ENCODE assay signal across 4 cellular contexts in the genomic region with DNA sequence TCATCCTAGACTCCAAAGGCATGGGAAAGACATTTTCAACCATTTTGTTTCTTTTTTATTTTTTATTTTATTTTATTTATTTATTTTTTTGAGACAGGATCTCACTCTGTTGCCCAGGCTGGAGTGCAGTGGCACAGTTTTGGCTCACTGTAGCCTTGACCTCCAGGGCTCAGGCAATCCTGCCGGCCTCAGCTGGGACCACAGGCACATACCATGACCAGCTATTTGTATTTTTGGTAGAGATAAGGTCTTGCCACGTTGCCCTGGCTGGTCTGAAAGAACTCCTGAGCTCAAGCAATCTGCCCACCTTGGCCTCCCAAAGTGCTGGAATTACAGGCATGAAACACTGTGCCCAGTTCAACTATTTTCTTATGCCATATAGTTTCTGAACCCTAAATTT. TPM values are rescaled to one million over a fixed set of nuclear protein-coding genes. Genes with fewer than 3 reads are reported as not detected.
DNase-seq lines count a peak whose midpoint lies in the region; ATAC-seq, FAIRE-seq and TF ChIP-seq lines count a peak whose summit lies in the region.
"Not testable (repeated sequence)": the region's sequence is repeated elsewhere in the genome, so short reads cannot be mapped to it uniquely, and the experiment has no call there.

No MANE protein-coding gene starts in this region.

- not testable (repeated sequence) for TF ChIP-seq RAD21 in GM12878 (IDR thresholded peaks at IDR 0.05; ENCODE audit: insufficient read depth, low read depth, low read length); HepG2 (CRISPR knock-in tag; IDR thresholded peaks at IDR 0.05)

- not testable (repeated sequence) for H2AFZ ChIP-seq in GM12878 (ENCODE audit: control insufficient read depth, low read depth, low read length); HepG2 (ENCODE audit: low read length)

- H3K79me2 ChIP-seq in GM12878 (ENCODE audit: control insufficient read depth, insufficient read depth, low read length); HepG2 (ENCODE audit: insufficient read depth, low read length): not testable (repeated sequence)

- in situ Hi-C loops in GM12878 (cut with MboI); HepG2 (cut with HindIII; ENCODE audit: extremely low pct_ligation_motif_present, low pct_unique_long_range_greater_than_20kb): not testable (repeated sequence)

- CTCF ChIA-PET in HEK293 (lab: Yijun Ruan, JAX); HepG2 (lab: Yijun Ruan, JAX; ENCODE audit: low intra/inter-chr PET ratio, low total read pairs): not testable (repeated sequence)
- CTCF ChIA-PET in GM12878 (lab: Yijun Ruan, JAX), result interaction anchor here (0.6 kb wide), 1 partner anchor 19 kb away, joined by 3 read pairs; no protein-coding TSS in a partner anchor

- TF ChIP-seq CTCF in HEK293 (tag by site-specific recombination; IDR thresholded peaks at IDR 0.05); GM12878 (IDR thresholded peaks at IDR 0.05 in 2 of 3, conservative IDR thresholded peaks at IDR 0.05 in 1 of 3; ENCODE audit: control insufficient read depth in 2 of 3, extremely low read depth in 1 of 3, insufficient read depth in 1 of 3, low read depth in 3 of 3, low read length in 3 of 3); HepG2 (CRISPR knock-in tag; IDR thresholded peaks at IDR 0.05): not testable (repeated sequence)
- TF ChIP-seq CTCF in left ventricle myocardium inferior (IDR thresholded peaks at IDR 0.05; ENCODE audit: borderline replicate concordance), result peak; percentile 7

- TF ChIP-seq EP300 in GM12878 (IDR thresholded peaks at IDR 0.05; ENCODE audit: borderline replicate concordance in 1 of 2, control insufficient read depth in 1 of 2, low read depth in 2 of 2, low read length in 2 of 2); HepG2 (IDR thresholded peaks at IDR 0.05; ENCODE audit: low read depth in 2 of 2, low read length in 2 of 2); HepG2 (CRISPR knock-in tag; IDR thresholded peaks at IDR 0.05; ENCODE audit: borderline replicate concordance): not testable (repeated sequence)

- RAD21 ChIA-PET in GM12878 (lab: Charles Lee; ENCODE audit: unreplicated experiment), result not testable (repeated sequence)

- H3K27ac ChIP-seq in HEK293 (ENCODE audit: extremely low read depth, low read depth, low read length); left ventricle myocardium inferior (replicated peaks); HepG2 (ENCODE audit: extremely low read length, insufficient read depth, low read length): not testable (repeated sequence)
- H3K27ac ChIP-seq in GM12878 (ENCODE audit: control insufficient read depth, insufficient read depth), result peak overlapping the region; percentile 33; the same call in 1 of the 2 replicates

- H3K4me3 ChIP-seq in HEK293 (ENCODE audit: low read depth, low read length); GM12878; left ventricle myocardium inferior; HepG2 (replicated peaks in 1 of 3; ENCODE audit: insufficient read depth in 1 of 3, low read depth in 2 of 3, low read length in 3 of 3): not testable (repeated sequence)

- SMC1A ChIA-PET in GM12878 (lab: Charles Lee; ENCODE audit: uncharacterized antibody, unreplicated experiment), result interaction anchor here (0.9 to 2.1 kb wide), 3 partner anchors 12 to 14 kb away, joined by 3 to 5 read pairs (median 4); no protein-coding TSS in a partner anchor

- POLR2A ChIA-PET in HEK293 (lab: Yijun Ruan, JAX); GM12878 (lab: Charles Lee); HepG2 (lab: Yijun Ruan, JAX): not testable (repeated sequence)

- ATAC-seq in GM12878, HepG2: not testable (repeated sequence)

- H3K9ac ChIP-seq in GM12878 (ENCODE audit: control insufficient read depth, insufficient read depth, low read length); HepG2 (ENCODE audit: insufficient read depth, low read depth, low read length): not testable (repeated sequence)

- 0 out of 2 replicates have a peak overlapping the region, but pooled peaks have one; percentile 22 for H3K4me2 ChIP-seq in GM12878 (ENCODE audit: control insufficient read depth, insufficient read depth)
- not testable (repeated sequence) for H3K4me2 ChIP-seq in HepG2 (ENCODE audit: low read depth, low read length)

- H3K4me1 ChIP-seq in HEK293 (ENCODE audit: control insufficient read depth, insufficient read depth, low read length); GM12878 (ENCODE audit: control insufficient read depth, insufficient read depth, low read length); left ventricle myocardium inferior: not testable (repeated sequence)
- peaks cover 13% of the 10 kb centered on the region for H3K4me1 ChIP-seq in HepG2 (ENCODE audit: insufficient read depth, low read length)

- not testable (repeated sequence) for H3K27me3 ChIP-seq in GM12878 (replicated peaks in 1 of 2; ENCODE audit: control insufficient read depth in 2 of 2, insufficient read depth in 2 of 2, low read length in 1 of 2); left ventricle myocardium inferior (ENCODE audit: low read depth); HepG2 (ENCODE audit: control insufficient read depth in 1 of 2, insufficient read depth in 2 of 2, low read length in 2 of 2)

- H3K9me3 ChIP-seq in HEK293 (ENCODE audit: control insufficient read depth, insufficient read depth, low read depth, low read length); GM12878 (replicated peaks; ENCODE audit: control insufficient read depth, insufficient read depth, low read length); left ventricle myocardium inferior (replicated peaks); HepG2 (ENCODE audit: low read length): not testable (repeated sequence)

- WGBS in GM12878 (ENCODE audit: insufficient coverage, insufficient replicate concordance, low lambda C conversion rate, missing lambda C conversion rate), result 71% methylated on average over 2 of the region's 2 CpGs
- 67% methylated on average over 2 of the region's 2 CpGs for WGBS in HepG2 (ENCODE audit: low lambda C conversion rate)

- intact Hi-C loops in GM12878 (cut with micrococcal nuclease; ENCODE audit: unreplicated experiment); left ventricle myocardium inferior (cut with micrococcal nuclease); HepG2 (cut with micrococcal nuclease; ENCODE audit: unreplicated experiment): not testable (repeated sequence)

- FAIRE-seq in GM12878 (lab: Jason Lieb, UNC); HepG2 (lab: Jason Lieb, UNC): not testable (repeated sequence)

- not testable (repeated sequence) for TF ChIP-seq POLR2A in GM12878 (IDR thresholded peaks at IDR 0.05; ENCODE audit: low read depth, low read length); HepG2 (IDR thresholded peaks at IDR 0.05; ENCODE audit: insufficient read depth in 1 of 2, low read depth in 2 of 2, low read length in 2 of 2)

- H3K36me3 ChIP-seq in HEK293 (ENCODE audit: control insufficient read depth in 2 of 2, insufficient read depth in 1 of 2, low read length in 2 of 2); GM12878 (ENCODE audit: control insufficient read depth in 2 of 2, insufficient read depth in 2 of 2, low read length in 1 of 2); HepG2 (replicated peaks in 1 of 2; ENCODE audit: control insufficient read depth in 1 of 2, insufficient read depth in 2 of 2, low read length in 2 of 2): not testable (repeated sequence)
- H3K36me3 ChIP-seq in left ventricle myocardium inferior, result peaks cover 27% of the 10 kb centered on the region

- DNase-seq in GM12878 (ENCODE audit: low read depth, low spot score); left ventricle myocardium inferior; HepG2 (ENCODE audit: low spot score): not testable (repeated sequence)

- not testable (repeated sequence) for H4K20me1 ChIP-seq in GM12878 (ENCODE audit: control insufficient read depth, insufficient read depth); HepG2 (ENCODE audit: insufficient read depth, low read length)

- BruUV-seq in GM12878 (replicated peaks; lab: Mats Ljungman, UMichigan); HepG2 (replicated peaks; lab: Mats Ljungman, UMichigan): not testable (repeated sequence)

RNA-seq across cellular contexts. Expression of a gene that starts 32.0 kb away (rescaled TPM):
- total RNA-seq in GM12878 (2013; cell fraction: nucleolus; rRNA removed), result 61.1 and 64.9 TPM in 2 replicates
- total RNA-seq in GM12878 (2014; rRNA removed) (13.0 and 13.8 TPM in 2 replicates), GM12878 (2014; rRNA removed; fragmentation: Illumina TruSeq; extraction: Trizol) (15.3 and 16.3 TPM in 2 replicates), GM12878 (2021) (11.6 and 12.8 TPM in 2 replicates), left ventricle myocardium inferior (51.1 TPM), HepG2 (2016; rRNA removed; fragmentation: Illumina TruSeq; extraction: Trizol) (7.8 and 10.1 TPM in 2 replicates)
- polyA plus RNA-seq in GM12878 (2011; ENCODE audit: low read depth), result 5.8 TPM
- polyA plus RNA-seq in GM12878 (2011; rRNA removed) (22.0 and 24.8 TPM in 2 replicates), GM12878 (2014; fragmentation: Illumina TruSeq; extraction: Trizol) (15.5 and 18.3 TPM in 2 replicates), GM12878 (2014; fragmentation: Nextera tagmentation; extraction: Ambion mirVana) (1 to 10 TPM; 3.4 to 5.4 TPM), GM12878 (2014; rRNA removed) (10.3 and 11.0 TPM in 2 replicates), GM12878 (2016; fragmentation: Nextera tagmentation; extraction: Ambion mirVana) (10 to 100 TPM; 12.5 to 12.9 TPM), HepG2 (2011; rRNA removed) (4.6 and 6.0 TPM in 2 replicates)
- 8.2 and 11.5 TPM in 2 replicates for polyA plus RNA-seq in GM12878 (2011; cell fraction: cytosol; rRNA removed)
- 16.0 and 18.2 TPM in 2 replicates for polyA plus RNA-seq in GM12878 (2011; cell fraction: nucleus; rRNA removed)
- polyA plus RNA-seq in GM12878 (2012), result 8.0 and 8.1 TPM in 2 replicates
- 11.4 and 19.3 TPM in 2 replicates for polyA minus RNA-seq in GM12878 (2011; rRNA and poly(A)+ RNA removed)
- 3.5 and 3.7 TPM in 2 replicates for polyA minus RNA-seq in GM12878 (2011; cell fraction: cytosol; rRNA and poly(A)+ RNA removed)
- polyA minus RNA-seq in GM12878 (2011; cell fraction: nucleus; rRNA and poly(A)+ RNA removed), result 5.3 and 11.2 TPM in 2 replicates
- total RNA-seq in HepG2 (2016; cell fraction: cytosol; rRNA removed; fragmentation: Illumina TruSeq; extraction: Trizol; ENCODE audit: low read depth), result 2.2 and 2.4 TPM in 2 replicates
- 8.6 and 9.5 TPM in 2 replicates for total RNA-seq in HepG2 (2016; cell fraction: insoluble cytoplasmic fraction; rRNA removed; fragmentation: Illumina TruSeq; extraction: Trizol)
- total RNA-seq in HepG2 (2016; cell fraction: membrane; rRNA removed; fragmentation: Illumina TruSeq; extraction: Trizol), result 6.1 and 6.2 TPM in 2 replicates
- 10.9 and 11.6 TPM in 2 replicates for total RNA-seq in HepG2 (2016; cell fraction: nucleus; rRNA removed; fragmentation: Illumina TruSeq; extraction: Trizol)
- polyA plus RNA-seq in HepG2 (2011; cell fraction: cytosol; rRNA removed), result 2.3 and 3.0 TPM in 2 replicates
- polyA plus RNA-seq in HepG2 (2011; cell fraction: nucleus; rRNA removed), result 3.0 and 4.1 TPM in 2 replicates
- polyA plus RNA-seq in HepG2 (2012), result 4.1 and 5.7 TPM in 2 replicates
- 2.9 and 3.4 TPM in 2 replicates for polyA plus RNA-seq in HepG2 (2016; cell fraction: cytosol; fragmentation: Illumina TruSeq; extraction: Trizol; ENCODE audit: low read depth)
- polyA plus RNA-seq in HepG2 (2016; cell fraction: insoluble cytoplasmic fraction; fragmentation: Illumina TruSeq; extraction: Trizol; ENCODE audit: low read depth), result 11.8 and 12.2 TPM in 2 replicates
- polyA plus RNA-seq in HepG2 (2016; cell fraction: membrane; fragmentation: Illumina TruSeq; extraction: Trizol; ENCODE audit: low read depth), result 7.2 and 8.6 TPM in 2 replicates
- 15.3 and 16.4 TPM in 2 replicates for polyA plus RNA-seq in HepG2 (2016; cell fraction: nucleus; fragmentation: Illumina TruSeq; extraction: Trizol; ENCODE audit: insufficient read depth, low read depth)
- polyA minus RNA-seq in HepG2 (2011; rRNA and poly(A)+ RNA removed; ENCODE audit: low replicate concordance), result 3.6 and 12.3 TPM in 2 replicates
- polyA minus RNA-seq in HepG2 (2011; cell fraction: cytosol; rRNA and poly(A)+ RNA removed), result 2.1 and 2.6 TPM in 2 replicates
- 11.2 and 12.9 TPM in 2 replicates for polyA minus RNA-seq in HepG2 (2011; cell fraction: nucleus; rRNA and poly(A)+ RNA removed)

RNA-seq across cellular contexts. Expression of a gene that starts 32.1 kb away (rescaled TPM):
- total RNA-seq in GM12878 (2013; cell fraction: nucleolus; rRNA removed), result 45.6 and 46.6 TPM in 2 replicates
- total RNA-seq in GM12878 (2014; rRNA removed) (30.8 and 32.0 TPM in 2 replicates), GM12878 (2014; rRNA removed; fragmentation: Illumina TruSeq; extraction: Trizol) (34.8 and 35.1 TPM in 2 replicates), GM12878 (2021) (32.9 and 34.5 TPM in 2 replicates), left ventricle myocardium inferior (13.4 TPM), HepG2 (2016; rRNA removed; fragmentation: Illumina TruSeq; extraction: Trizol) (24.3 TPM in 2 replicates)
- 19.8 TPM for polyA plus RNA-seq in GM12878 (2011; ENCODE audit: low read depth)
- polyA plus RNA-seq in GM12878 (2011; rRNA removed) (40.4 and 41.3 TPM in 2 replicates), GM12878 (2014; fragmentation: Illumina TruSeq; extraction: Trizol) (40.9 and 45.7 TPM in 2 replicates), GM12878 (2014; fragmentation: Nextera tagmentation; extraction: Ambion mirVana) (10 to 100 TPM; 13.0 to 21.1 TPM), GM12878 (2014; rRNA removed) (29.7 and 31.1 TPM in 2 replicates), GM12878 (2016; fragmentation: Nextera tagmentation; extraction: Ambion mirVana) (10 to 100 TPM; 44.0 to 44.8 TPM), HepG2 (2011; rRNA removed) (15.0 and 15.5 TPM in 2 replicates)
- polyA plus RNA-seq in GM12878 (2011; cell fraction: cytosol; rRNA removed), result 44.5 and 46.2 TPM in 2 replicates
- 44.5 and 53.1 TPM in 2 replicates for polyA plus RNA-seq in GM12878 (2011; cell fraction: nucleus; rRNA removed)
- 19.4 and 23.7 TPM in 2 replicates for polyA plus RNA-seq in GM12878 (2012)
- 52.4 and 74.0 TPM in 2 replicates for polyA minus RNA-seq in GM12878 (2011; rRNA and poly(A)+ RNA removed)
- 17.6 and 20.1 TPM in 2 replicates for polyA minus RNA-seq in GM12878 (2011; cell fraction: cytosol; rRNA and poly(A)+ RNA removed)
- 21.4 and 34.1 TPM in 2 replicates for polyA minus RNA-seq in GM12878 (2011; cell fraction: nucleus; rRNA and poly(A)+ RNA removed)
- 11.5 and 13.9 TPM in 2 replicates for total RNA-seq in HepG2 (2016; cell fraction: cytosol; rRNA removed; fragmentation: Illumina TruSeq; extraction: Trizol; ENCODE audit: low read depth)
- total RNA-seq in HepG2 (2016; cell fraction: insoluble cytoplasmic fraction; rRNA removed; fragmentation: Illumina TruSeq; extraction: Trizol), result 22.9 and 26.4 TPM in 2 replicates
- 14.2 and 15.1 TPM in 2 replicates for total RNA-seq in HepG2 (2016; cell fraction: membrane; rRNA removed; fragmentation: Illumina TruSeq; extraction: Trizol)
- total RNA-seq in HepG2 (2016; cell fraction: nucleus; rRNA removed; fragmentation: Illumina TruSeq; extraction: Trizol), result 16.6 and 16.7 TPM in 2 replicates
- 13.3 and 17.9 TPM in 2 replicates for polyA plus RNA-seq in HepG2 (2011; cell fraction: cytosol; rRNA removed)
- polyA plus RNA-seq in HepG2 (2011; cell fraction: nucleus; rRNA removed), result 23.1 and 24.9 TPM in 2 replicates
- 14.2 and 14.7 TPM in 2 replicates for polyA plus RNA-seq in HepG2 (2012)
- polyA plus RNA-seq in HepG2 (2016; cell fraction: cytosol; fragmentation: Illumina TruSeq; extraction: Trizol; ENCODE audit: low read depth), result 6.9 and 9.5 TPM in 2 replicates
- polyA plus RNA-seq in HepG2 (2016; cell fraction: insoluble cytoplasmic fraction; fragmentation: Illumina TruSeq; extraction: Trizol; ENCODE audit: low read depth), result 28.8 and 29.9 TPM in 2 replicates
- polyA plus RNA-seq in HepG2 (2016; cell fraction: membrane; fragmentation: Illumina TruSeq; extraction: Trizol; ENCODE audit: low read depth), result 9.7 and 12.5 TPM in 2 replicates
- 24.4 and 27.3 TPM in 2 replicates for polyA plus RNA-seq in HepG2 (2016; cell fraction: nucleus; fragmentation: Illumina TruSeq; extraction: Trizol; ENCODE audit: insufficient read depth, low read depth)
- polyA minus RNA-seq in HepG2 (2011; rRNA and poly(A)+ RNA removed; ENCODE audit: low replicate concordance), result 22.4 and 66.8 TPM in 2 replicates
- polyA minus RNA-seq in HepG2 (2011; cell fraction: cytosol; rRNA and poly(A)+ RNA removed), result 8.3 and 13.6 TPM in 2 replicates
- 24.7 and 35.2 TPM in 2 replicates for polyA minus RNA-seq in HepG2 (2011; cell fraction: nucleus; rRNA and poly(A)+ RNA removed)

RNA-seq across cellular contexts. Expression of a gene that starts 53.6 kb away (rescaled TPM):
- total RNA-seq in GM12878 (2013; cell fraction: nucleolus; rRNA removed), result 2.3 and 2.5 TPM in 2 replicates
- total RNA-seq in GM12878 (2014; rRNA removed) (3.8 and 5.1 TPM in 2 replicates), GM12878 (2014; rRNA removed; fragmentation: Illumina TruSeq; extraction: Trizol) (2.8 and 2.9 TPM in 2 replicates), GM12878 (2021) (3.1 and 4.3 TPM in 2 replicates), left ventricle myocardium inferior (2.2 TPM), HepG2 (2016; rRNA removed; fragmentation: Illumina TruSeq; extraction: Trizol) (2.6 TPM in 2 replicates)
- 1.6 TPM for polyA plus RNA-seq in GM12878 (2011; ENCODE audit: low read depth)
- polyA plus RNA-seq in GM12878 (2011; rRNA removed) (3.0 and 4.4 TPM in 2 replicates), GM12878 (2014; fragmentation: Illumina TruSeq; extraction: Trizol) (3.3 and 4.4 TPM in 2 replicates), GM12878 (2014; fragmentation: Nextera tagmentation; extraction: Ambion mirVana) (1 to 10 TPM; 1.2 to 2.6 TPM), GM12878 (2014; rRNA removed) (4.7 and 6.3 TPM in 2 replicates), GM12878 (2016; fragmentation: Nextera tagmentation; extraction: Ambion mirVana) (1 to 10 TPM; 3.2 to 4.1 TPM), HepG2 (2011; rRNA removed) (5.7 and 5.8 TPM in 2 replicates)
- 4.0 and 4.6 TPM in 2 replicates for polyA plus RNA-seq in GM12878 (2011; cell fraction: cytosol; rRNA removed)
- 14.7 and 17.2 TPM in 2 replicates for polyA plus RNA-seq in GM12878 (2011; cell fraction: nucleus; rRNA removed)
- polyA plus RNA-seq in GM12878 (2012), result 3.1 and 3.5 TPM in 2 replicates
- polyA minus RNA-seq in GM12878 (2011; rRNA and poly(A)+ RNA removed), result 0.88 and 2.1 TPM in 2 replicates
- polyA minus RNA-seq in GM12878 (2011; cell fraction: cytosol; rRNA and poly(A)+ RNA removed), result 1.1 TPM in 1 of 2 replicates, not detected in the other
- polyA minus RNA-seq in GM12878 (2011; cell fraction: nucleus; rRNA and poly(A)+ RNA removed), result 1.1 and 3.0 TPM in 2 replicates
- 0.18 and 0.81 TPM in 2 replicates for total RNA-seq in HepG2 (2016; cell fraction: cytosol; rRNA removed; fragmentation: Illumina TruSeq; extraction: Trizol; ENCODE audit: low read depth)
- total RNA-seq in HepG2 (2016; cell fraction: insoluble cytoplasmic fraction; rRNA removed; fragmentation: Illumina TruSeq; extraction: Trizol), result 1.8 and 2.7 TPM in 2 replicates
- 1.2 and 1.3 TPM in 2 replicates for total RNA-seq in HepG2 (2016; cell fraction: membrane; rRNA removed; fragmentation: Illumina TruSeq; extraction: Trizol)
- 2.6 and 4.1 TPM in 2 replicates for total RNA-seq in HepG2 (2016; cell fraction: nucleus; rRNA removed; fragmentation: Illumina TruSeq; extraction: Trizol)
- 3.2 and 4.8 TPM in 2 replicates for polyA plus RNA-seq in HepG2 (2011; cell fraction: cytosol; rRNA removed)
- polyA plus RNA-seq in HepG2 (2011; cell fraction: nucleus; rRNA removed), result 17.3 and 18.1 TPM in 2 replicates
- polyA plus RNA-seq in HepG2 (2012), result 2.8 and 3.1 TPM in 2 replicates
- 0.42 and 0.78 TPM in 2 replicates for polyA plus RNA-seq in HepG2 (2016; cell fraction: cytosol; fragmentation: Illumina TruSeq; extraction: Trizol; ENCODE audit: low read depth)
- polyA plus RNA-seq in HepG2 (2016; cell fraction: insoluble cytoplasmic fraction; fragmentation: Illumina TruSeq; extraction: Trizol; ENCODE audit: low read depth), result 2.2 and 2.8 TPM in 2 replicates
- polyA plus RNA-seq in HepG2 (2016; cell fraction: membrane; fragmentation: Illumina TruSeq; extraction: Trizol; ENCODE audit: low read depth), result 1.3 and 1.4 TPM in 2 replicates
- polyA plus RNA-seq in HepG2 (2016; cell fraction: nucleus; fragmentation: Illumina TruSeq; extraction: Trizol; ENCODE audit: insufficient read depth, low read depth), result 7.6 and 8.5 TPM in 2 replicates
- polyA minus RNA-seq in HepG2 (2011; rRNA and poly(A)+ RNA removed; ENCODE audit: low replicate concordance), result 1.4 and 4.4 TPM in 2 replicates
- 0.79 TPM in 1 of 2 replicates, not detected in the other for polyA minus RNA-seq in HepG2 (2011; cell fraction: cytosol; rRNA and poly(A)+ RNA removed)
- 2.6 and 3.5 TPM in 2 replicates for polyA minus RNA-seq in HepG2 (2011; cell fraction: nucleus; rRNA and poly(A)+ RNA removed)
